Comparison of ENCODE assay signal across 8 cellular contexts in genomic region chr9:95317119-95317892, GRCh38. TPM values are rescaled to one million over a fixed set of nuclear protein-coding genes. Genes with fewer than 3 reads are reported as not detected.
DNase-seq lines count a peak whose midpoint lies in the region; ATAC-seq, FAIRE-seq and TF ChIP-seq lines count a peak whose summit lies in the region.

Gene FANCC, minus strand, starts transcription at chr9:95317709. Its CDS starts 68,418 bp downstream, at chr9:95249291.

- DNase-seq in GM12891 (ENCODE audit: insufficient read length, low spot score), result peak; percentile 82
- peak; percentile 86 for DNase-seq in NCI-H1417 treated with DMSO at 0.1 percent for 48 hours (lab: John Stamatoyannopoulos, UW)
- DNase-seq in T-helper 1 cell, result peak; percentile 65 to 87 (median 76)
- peak; percentile 89 to 94 (median 93) for DNase-seq in adrenal gland
- peak; percentile 96 for DNase-seq in left cardiac atrium
- DNase-seq in posterior vena cava (ENCODE audit: low spot score), result peak; percentile 97
- DNase-seq in upper lobe of left lung, result peak; percentile 90 to 99

- peak within 1 kb of the TSS; percentile 87 to 99 (median 94) for H3K4me3 ChIP-seq in adrenal gland
- H3K4me3 ChIP-seq in upper lobe of left lung, result peak within 1 kb of the TSS; percentile 88 to 99 (median 91)

- ATAC-seq in HG02759 (IDR thresholded peaks at IDR 0.05; ENCODE audit: unreplicated experiment) (peak; percentile 82), left cardiac atrium (peak; percentile 97 to 98), upper lobe of left lung (ENCODE audit: low FRiP score in 2 of 2) (peak; percentile 94 to 98)

- intact Hi-C loops in adrenal gland (cut with DNase I), result loop anchor here (5.0 to 10.0 kb wide), 2 partner anchors 187 to 190 kb away; no protein-coding TSS in a partner anchor
- intact Hi-C loops in left cardiac atrium (cut with DNase I), result loop anchor here in 1 of 2 donors (10.0 kb wide), 1 partner anchor 197 kb away; the partner anchor contains the start of gene PTCH1
- intact Hi-C loops in posterior vena cava (cut with DNase I), result loop anchor here in 1 of 2 donors (10.0 kb wide), 1 partner anchor 187 kb away; no protein-coding TSS in a partner anchor

- FAIRE-seq in GM12891 (lab: Jason Lieb, UNC), result peak; percentile 77

- H3K27me3 ChIP-seq in adrenal gland, result no peaks in the 10 kb centered on the region
- no peaks in the 10 kb centered on the region for H3K27me3 ChIP-seq in upper lobe of left lung

- WGBS in adrenal gland, 4 donors, result 0 to 1% (median 0%) methylated on average over 9 to 87 of the region's 89 CpGs
- WGBS in upper lobe of left lung, 2 donors, result 0% methylated on average over 30 to 57 of the region's 89 CpGs

- H3K9me3 ChIP-seq in adrenal gland (replicated peaks in 1 of 3), result no peaks in the 10 kb centered on the region
- H3K9me3 ChIP-seq in upper lobe of left lung, result no peaks in the 10 kb centered on the region

- TF ChIP-seq EP300 in upper lobe of left lung (IDR thresholded peaks at IDR 0.05), result peak in 1 of 4 donors; percentile 29

- H3K4me1 ChIP-seq in adrenal gland (replicated peaks in 1 of 2) (peaks cover 0 to 16% of the 10 kb centered on the region in 2 donors), upper lobe of left lung (peaks cover 6 to 33% (median 11%) of the 10 kb centered on the region in 4 donors)

- H3K36me3 ChIP-seq in adrenal gland (replicated peaks in 1 of 2) (no peaks in the 10 kb centered on the region), upper lobe of left lung (no peaks in the 10 kb centered on the region)

- TF ChIP-seq POLR2A in GM12891 (IDR thresholded peaks at IDR 0.05; ENCODE audit: low read depth, low read length), result peak; percentile 71
- peak; percentile 24 to 62 for TF ChIP-seq POLR2A in adrenal gland (IDR thresholded peaks at IDR 0.05)
- peak in 1 of 4 donors; percentile 62 for TF ChIP-seq POLR2A in upper lobe of left lung (IDR thresholded peaks at IDR 0.05)

- TF ChIP-seq CTCF in adrenal gland (IDR thresholded peaks at IDR 0.05) (peak in 2 of 6 experiments; percentile 4 to 8), upper lobe of left lung (IDR thresholded peaks at IDR 0.05) (peak in 1 of 6 experiments; percentile 13)

- H3K27ac ChIP-seq in adrenal gland (peak within 1 kb of the TSS; percentile 80 to 93 (median 85)), upper lobe of left lung (peak within 1 kb of the TSS; percentile 88 to 99 (median 96))

TF ChIP-seq in GM12891, 5 proteins besides CTCF, POLR2A, EP300 and RAD21:
- peak; percentile 30; the same call in 1 of the 2 replicates for TF ChIP-seq TAF1 (IDR thresholded peaks at IDR 0.05; ENCODE audit: low read depth, low read length)
- no peak for TF ChIP-seq POU2F2 (IDR thresholded peaks at IDR 0.05; ENCODE audit: low read depth, low read length)
- TF ChIP-seq SPI1 (IDR thresholded peaks at IDR 0.05; ENCODE audit: low read depth, low read length), result no peak
- peak; percentile 16 for TF ChIP-seq POLR2AphosphoS5 (IDR thresholded peaks at IDR 0.05; ENCODE audit: low read depth, low read length)
- peak; percentile 6 for TF ChIP-seq PAX5 (IDR thresholded peaks at IDR 0.05; ENCODE audit: insufficient read depth, low read length, severe bottlenecking)

RNA-seq across cellular contexts. Expression of gene FANCC, which starts in this region (rescaled TPM):
- polyA plus RNA-seq in GM12891 (2012; ENCODE audit: low read depth, missing spikeins), result 4.3 TPM
- 1 to 10 TPM; 2.1 to 5.9 (median 3.9) TPM for total RNA-seq in adrenal gland
- polyA plus RNA-seq in adrenal gland, result 1 to 10 TPM; 1.9 to 3.2 (median 2.3) TPM
- 1 to 10 TPM; 5.0 to 6.2 TPM for total RNA-seq in left cardiac atrium
- total RNA-seq in posterior vena cava, result 1 to 10 TPM; 4.4 to 7.3 TPM
- 10 to 100 TPM in 3 of 6 donors, 1 to 10 TPM in 3; 6.7 to 27.2 (median 10.8) TPM for total RNA-seq in upper lobe of left lung

Comparison
In these comparisons a context has a peak if more than half of its experiments do, and no peak if none do; other contexts are left out.
1. Peak in every context shown above with its lines: DNase-seq, ATAC-seq, H3K4me3 ChIP-seq and H3K27ac ChIP-seq.